Comparison of ENCODE assay signal across 16 cellular contexts in genomic region chr14:47389520-47389919, GRCh38.
A peak's percentile ranks its signal among the peaks of the same experiment; 100 is the strongest.
DNase-seq lines count a peak whose midpoint lies in the region; ATAC-seq lines count a peak whose summit lies in the region.
"Had no signal": no experiment of that assay in that cellular context is flagged by ENCODE, and none has a peak within 500 bp of the region (broad histone marks: within the 10 kb centered on the region; RNA-seq: fewer than 3 reads in every experiment).

No MANE protein-coding gene starts in this region.

- H3K27me3 ChIP-seq in HUES48 (ENCODE audit: control insufficient read depth, insufficient read depth, low read length) (no peaks in the 10 kb centered on the region), neuron (ENCODE audit: insufficient read depth, low read length) (no peaks in the 10 kb centered on the region)
- no peaks in the 10 kb centered on the region for H3K27me3 ChIP-seq in effector memory CD4-positive, alpha-beta T cell (replicated peaks; ENCODE audit: control insufficient read depth, insufficient read depth, low read length, poor library complexity, severe bottlenecking)

- peaks cover 19% of the 10 kb centered on the region for H3K4me1 ChIP-seq in HUES48 (ENCODE audit: control insufficient read depth, insufficient read depth, low read length)
- peaks cover 6% of the 10 kb centered on the region for H3K4me1 ChIP-seq in neuron (ENCODE audit: insufficient read depth, low read length)
- H3K4me1 ChIP-seq in effector memory CD4-positive, alpha-beta T cell (ENCODE audit: control insufficient read depth, insufficient read depth, low read length, poor library complexity, severe bottlenecking) = no peaks in the 10 kb centered on the region

- no peak overlapping the region for H3K9ac ChIP-seq in HUES48 (ENCODE audit: low read depth, low read length)

- H3K27ac ChIP-seq in HUES48 (ENCODE audit: low read depth, low read length) = peak overlapping the region; percentile 9
- no peak overlapping the region for H3K27ac ChIP-seq in effector memory CD4-positive, alpha-beta T cell (ENCODE audit: insufficient read depth, low read length, poor library complexity, severe bottlenecking)

- peak overlapping the region; percentile 26 for H2AFZ ChIP-seq in neuron (ENCODE audit: low read depth, low read length)

- H3K4me3 ChIP-seq in HUES48 (ENCODE audit: low read depth, low read length) = no peak overlapping the region
- no peak overlapping the region for H3K4me3 ChIP-seq in neuron (ENCODE audit: low read length)
- no peak overlapping the region for H3K4me3 ChIP-seq in effector memory CD4-positive, alpha-beta T cell (ENCODE audit: insufficient read depth, low read depth, low read length, poor library complexity, severe bottlenecking)
- H3K4me3 ChIP-seq: K562 had no signal

- H3K36me3 ChIP-seq in HUES48 (ENCODE audit: control insufficient read depth, insufficient read depth, low read length) (no peaks in the 10 kb centered on the region), neuron (ENCODE audit: insufficient read depth, low read length) (no peaks in the 10 kb centered on the region)
- no peaks in the 10 kb centered on the region for H3K36me3 ChIP-seq in effector memory CD4-positive, alpha-beta T cell (ENCODE audit: control insufficient read depth, insufficient read depth, low read length)

- DNase-seq in astrocyte of the hippocampus (ENCODE audit: low read depth, low spot score) = peak; percentile 1
- DNase-seq in iPS-NIHi11 (ENCODE audit: low spot score) = peak; percentile 36
- DNase-seq in T1000 (lab: John Stamatoyannopoulos, UW) = no peak
- DNase-seq in T-helper 9 cell = no peak
- DNase-seq in effector memory CD4-positive, alpha-beta T cell = no peak
- DNase-seq: CD4-positive, CD25-positive, alpha-beta regulatory T cell; EL; MV-4-11; NCI-H187 treated with DMSO at 0.1 percent for 48 hours; NCI-H774; Right ventricle myocardium superior had no signal

- no peaks in the 10 kb centered on the region for H3K9me3 ChIP-seq in HUES48 (ENCODE audit: control insufficient read depth, insufficient read depth, low read length)
- H3K9me3 ChIP-seq in neuron (ENCODE audit: low read length) = no peaks in the 10 kb centered on the region
- no peaks in the 10 kb centered on the region for H3K9me3 ChIP-seq in effector memory CD4-positive, alpha-beta T cell (ENCODE audit: control insufficient read depth, low read length)

- no peak for ATAC-seq in HG02588 (IDR thresholded peaks at IDR 0.05; ENCODE audit: unreplicated experiment)
- ATAC-seq: HCT116, K562 had no signal

Comparison
In these comparisons a context has a peak if more than half of its experiments do, and no peak if none do; other contexts are left out.
1. DNase-seq: peak in astrocyte of the hippocampus (single experiment) and iPS-NIHi11 (single experiment); none in T1000 (single experiment), T-helper 9 cell (single experiment) and effector memory CD4-positive, alpha-beta T cell (0 of 3).